Comparison of ENCODE assay signal across 8 cellular contexts in the genomic region with DNA sequence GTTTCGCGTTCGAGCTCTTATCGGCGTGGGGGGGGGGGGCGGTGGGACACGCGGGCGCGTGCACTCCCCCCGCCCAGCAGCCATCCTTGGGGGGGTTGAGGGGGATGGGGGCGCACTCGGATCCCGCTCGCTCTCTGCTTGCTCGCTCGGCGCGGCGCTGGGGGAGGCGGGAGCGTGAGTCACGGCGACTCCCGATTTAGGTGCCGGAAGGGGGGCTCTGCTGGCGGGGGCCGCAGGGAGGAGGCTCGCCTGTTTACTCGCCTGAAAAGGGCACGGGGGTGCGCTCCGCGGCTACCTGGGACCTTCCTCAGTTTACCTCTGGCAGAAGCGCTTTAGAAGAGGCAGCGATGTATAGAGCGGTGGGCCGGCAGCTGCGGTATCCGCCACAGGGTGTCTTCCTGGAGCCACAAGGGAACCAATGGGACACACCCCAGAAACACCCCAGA. TPM values are rescaled to one million over a fixed set of nuclear protein-coding genes. Genes with fewer than 3 reads are reported as not detected.
DNase-seq lines count a peak whose midpoint lies in the region; ATAC-seq, FAIRE-seq and TF ChIP-seq lines count a peak whose summit lies in the region.

No MANE protein-coding gene starts in this region.

- H3K4me2 ChIP-seq in K562 (ENCODE audit: insufficient read depth, low read length) = peak overlapping the region; percentile 100

- peak overlapping the region; percentile 72 for H3K4me3 Mint-ChIP-seq in Caco-2 (ENCODE audit: unreplicated experiment)
- H3K4me3 Mint-ChIP-seq in IgD-negative memory B cell = peak overlapping the region; percentile 51 to 91 (median 85)
- H3K4me3 Mint-ChIP-seq in natural killer cell treated with Interleukin-12 subunit alpha and Interleukin-12 subunit beta and Interleukin-15 and Interleukin-18, amount 100 ng/mL, for 72 hours = peak overlapping the region; percentile 93

- H3K27ac ChIP-seq in K562 (ENCODE audit: extremely low read depth, low read depth, low read length) = peak overlapping the region; percentile 95

- H3K27ac Mint-ChIP-seq in Caco-2 (ENCODE audit: unreplicated experiment) (no peak overlapping the region), IgD-negative memory B cell (peak overlapping the region; percentile 88 to 97 (median 96))
- H3K27ac Mint-ChIP-seq in natural killer cell treated with Interleukin-12 subunit alpha and Interleukin-12 subunit beta and Interleukin-15 and Interleukin-18, amount 100 ng/mL, for 72 hours = peak overlapping the region; percentile 37 to 81

- H3K9ac ChIP-seq in K562 (ENCODE audit: insufficient read depth in 1 of 2, low read depth in 2 of 2, low read length in 2 of 2) = peak overlapping the region; percentile 87 to 92

- no peaks in the 10 kb centered on the region for H3K9me1 ChIP-seq in K562 (ENCODE audit: control insufficient read depth, insufficient read depth, low read length)

- peaks cover 16% of the 10 kb centered on the region for H3K4me1 Mint-ChIP-seq in Caco-2 (ENCODE audit: low read depth, unreplicated experiment)
- H3K4me1 Mint-ChIP-seq in IgD-negative memory B cell = peaks cover 13 to 35% (median 30%) of the 10 kb centered on the region in 3 donors
- peaks cover 58% of the 10 kb centered on the region in 2 donors for H3K4me1 Mint-ChIP-seq in natural killer cell treated with Interleukin-12 subunit alpha and Interleukin-12 subunit beta and Interleukin-15 and Interleukin-18, amount 100 ng/mL, for 72 hours (ENCODE audit: low read depth in 2 of 2)

- no peaks in the 10 kb centered on the region for H3K9me3 ChIP-seq in Caco-2
- peaks cover 4% of the 10 kb centered on the region for H3K9me3 ChIP-seq in K562 (replicated peaks; ENCODE audit: control insufficient read depth, insufficient read depth, low read depth, low read length)

- H3K27me3 ChIP-seq in Caco-2 (replicated peaks; ENCODE audit: control insufficient read depth, insufficient read depth, low read length) = peaks cover 7% of the 10 kb centered on the region
- no peaks in the 10 kb centered on the region for H3K27me3 ChIP-seq in K562 (ENCODE audit: control insufficient read depth in 2 of 2, insufficient read depth in 2 of 2, low read length in 2 of 2)

- TF ChIP-seq POLR2A in K562 (conservative IDR thresholded peaks at IDR 0.05) = no peak

- peaks cover 9% of the 10 kb centered on the region for H3K36me3 Mint-ChIP-seq in Caco-2 (ENCODE audit: insufficient read depth, unreplicated experiment)
- H3K36me3 Mint-ChIP-seq in IgD-negative memory B cell = peaks cover 3% of the 10 kb centered on the region
- no peaks in the 10 kb centered on the region for H3K36me3 Mint-ChIP-seq in natural killer cell treated with Interleukin-12 subunit alpha and Interleukin-12 subunit beta and Interleukin-15 and Interleukin-18, amount 100 ng/mL, for 72 hours

- no peak for FAIRE-seq in K562 (lab: Jason Lieb, UNC)

- TF ChIP-seq CTCF in Caco-2 (IDR thresholded peaks at IDR 0.05; ENCODE audit: insufficient read depth in 1 of 2, low read depth in 1 of 2, low read length in 1 of 2, severe bottlenecking in 1 of 2, unreplicated experiment in 1 of 2) (no peak), K562 (IDR thresholded peaks at IDR 0.05 in 2 of 3, conservative IDR thresholded peaks at IDR 0.05 in 1 of 3; ENCODE audit: insufficient read depth in 2 of 3, low read depth in 1 of 3, low read length in 3 of 3) (0 out of 6 replicates have a peak, but pooled peaks of 1 of the 3 experiments have one; percentile 26)

- H3K27me3 Mint-ChIP-seq in Caco-2 (ENCODE audit: insufficient read depth, unreplicated experiment) (peaks cover 30% of the 10 kb centered on the region), IgD-negative memory B cell (peaks cover 46% of the 10 kb centered on the region)
- H3K27me3 Mint-ChIP-seq in natural killer cell treated with Interleukin-12 subunit alpha and Interleukin-12 subunit beta and Interleukin-15 and Interleukin-18, amount 100 ng/mL, for 72 hours = peaks cover 11 to 14% of the 10 kb centered on the region in 2 donors

- 1% methylated on average over 23 of the region's 40 CpGs for WGBS in K562 (ENCODE audit: insufficient coverage, low coverage, missing lambda C conversion rate)

- POLR2A ChIA-PET in Caco-2 (lab: Charles Lee) = no interaction called here
- POLR2A ChIA-PET in K562 (lab: Yijun Ruan, JAX) = interaction anchor here (1.3 to 1.7 kb wide), 2 partner anchors 130 to 148 kb away, joined by 4 read pairs; a partner anchor contains a TSS

- intact Hi-C loops in Caco-2 (cut with micrococcal nuclease; ENCODE audit: unreplicated experiment) = no loop called here
- intact Hi-C loops in K562 (cut with micrococcal nuclease) = loop anchor here (2.0 kb wide), 1 partner anchor 14 kb away; no protein-coding TSS in a partner anchor

- H3K4me3 ChIP-seq in Caco-2 (ENCODE audit: low read depth, low read length) (peak overlapping the region; percentile 25), K562 (peak overlapping the region; percentile 75)

- peaks cover 13% of the 10 kb centered on the region for H4K20me1 ChIP-seq in K562 (replicated peaks; ENCODE audit: control insufficient read depth, insufficient read depth, low read length)

- no peak for DNase-seq in Caco-2
- peak; percentile 63 to 86 (median 69) for DNase-seq in K562 (ENCODE audit: extremely low read depth in 1 of 4, low spot score in 3 of 4)
- no peak for DNase-seq in natural killer cell treated with Interleukin-12 subunit alpha and Interleukin-12 subunit beta and Interleukin-15 and Interleukin-18, amount 100 ng/mL, for 72 hours (ENCODE audit: low spot score)
- DNase-seq in NCI-H2196 (lab: John Stamatoyannopoulos, UW; ENCODE audit: unreplicated experiment) = no peak
- no peak for DNase-seq in NCI-H2196 treated with DMSO at 0.1 percent for 48 hours (lab: John Stamatoyannopoulos, UW; ENCODE audit: unreplicated experiment)
- no peak for DNase-seq in OCI-M2 (lab: John Stamatoyannopoulos, UW; ENCODE audit: unreplicated experiment)

- peaks cover 15% of the 10 kb centered on the region for H3K4me1 ChIP-seq in Caco-2
- H3K4me1 ChIP-seq in K562 (replicated peaks in 1 of 2; ENCODE audit: control insufficient read depth in 2 of 2, insufficient read depth in 2 of 2, low read length in 2 of 2) = peaks cover 42 to 75% of the 10 kb centered on the region in 2 experiments; a peak in 4 of 5 replicates

- H3K36me3 ChIP-seq in Caco-2 (ENCODE audit: control insufficient read depth, insufficient read depth, low read length) (no peaks in the 10 kb centered on the region), K562 (ENCODE audit: control insufficient read depth, insufficient read depth, low read length) (no peaks in the 10 kb centered on the region; the same call in 2 of the 3 replicates)

- H3K79me2 ChIP-seq in K562 (ENCODE audit: control insufficient read depth, insufficient read depth, low read length) = peaks cover 66% of the 10 kb centered on the region

- in situ Hi-C loops in K562 (cut with MboI) = no loop called here

- peak; percentile 26 for ATAC-seq in K562
- no peak for ATAC-seq in natural killer cell treated with Interleukin-12 subunit alpha and Interleukin-12 subunit beta and Interleukin-15 and Interleukin-18, amount 100 ng/mL, for 72 hours
- no peak for ATAC-seq in GM18519 (IDR thresholded peaks at IDR 0.05; ENCODE audit: low FRiP score, unreplicated experiment)

- 0 out of 4 replicates have a peak, but pooled peaks of 1 of the 2 experiments have one; percentile 11 for TF ChIP-seq RAD21 in K562 (CRISPR knock-in tag; conservative IDR thresholded peaks at IDR 0.05 in 1 of 2, IDR thresholded peaks at IDR 0.05 in 1 of 2)

- TF ChIP-seq EP300 in K562 (IDR thresholded peaks at IDR 0.05; ENCODE audit: low read length) = no peak

- CTCF ChIA-PET in Caco-2 (lab: Charles Lee) = interaction anchor here (0.6 kb wide), 1 partner anchor 38 kb away, joined by 4 read pairs; no protein-coding TSS in a partner anchor
- CTCF ChIA-PET in K562 (lab: Yijun Ruan, JAX; ENCODE audit: low intra/inter-chr PET ratio) = interaction anchor here (0.5 to 2.3 kb wide), 3 partner anchors 15 to 487 kb away, joined by 4 to 8 read pairs (median 5); no protein-coding TSS in a partner anchor

- no peaks in the 10 kb centered on the region for H3K9me3 Mint-ChIP-seq in Caco-2 (ENCODE audit: unreplicated experiment)
- peaks cover 0 to 5% (median 0%) of the 10 kb centered on the region in 3 donors for H3K9me3 Mint-ChIP-seq in IgD-negative memory B cell
- no peaks in the 10 kb centered on the region for H3K9me3 Mint-ChIP-seq in natural killer cell treated with Interleukin-12 subunit alpha and Interleukin-12 subunit beta and Interleukin-15 and Interleukin-18, amount 100 ng/mL, for 72 hours

- BruUV-seq in Caco-2 (replicated peaks; lab: Mats Ljungman, UMichigan) (no TSS peak), K562 (replicated peaks; lab: Mats Ljungman, UMichigan) (TSS peak; percentile 79)

- peak overlapping the region; percentile 86 for H2AFZ ChIP-seq in K562 (ENCODE audit: low read depth, low read length)

RNA-seq across cellular contexts. Expression of a gene that starts 1.1 kb away (rescaled TPM):
- total RNA-seq in Caco-2 (2022) (3.6 and 3.7 TPM in 2 replicates), K562 (2014; rRNA removed) (4.2 and 4.7 TPM in 2 replicates), K562 (2014; rRNA removed; fragmentation: Illumina TruSeq; extraction: Trizol) (3.2 and 3.6 TPM in 2 replicates), K562 (2015; rRNA removed; fragmentation: Illumina TruSeq; extraction: Trizol) (4.6 and 5.1 TPM in 2 replicates), K562 (2021) (25.5 and 26.9 TPM in 2 replicates)
- polyA plus RNA-seq in IgD-negative memory B cell (2.9 TPM), K562 (2011; rRNA removed) (6.0 and 7.6 TPM in 2 replicates), K562 (2014; fragmentation: Illumina TruSeq; extraction: Trizol) (15.1 and 16.5 TPM in 2 replicates), K562 (2014; fragmentation: Nextera tagmentation; extraction: Ambion mirVana) (under 1 TPM; 0.66 to 0.68 TPM), K562 (2014; rRNA removed) (14.2 and 14.3 TPM in 2 replicates)
- total RNA-seq in K562 (2011; cell fraction: chromatin; rRNA removed; ENCODE audit: low replicate concordance) = 30.8 and 75.5 TPM in 2 replicates
- 29.5 and 33.3 TPM in 2 replicates for total RNA-seq in K562 (2011; cell fraction: nucleolus; rRNA removed)
- total RNA-seq in K562 (2011; cell fraction: nucleoplasm; rRNA removed) = 27.9 and 30.0 TPM in 2 replicates
- 7.1 and 9.9 TPM in 2 replicates for polyA plus RNA-seq in K562 (2011; cell fraction: cytosol; rRNA removed)
- 16.4 and 26.9 TPM in 2 replicates for polyA plus RNA-seq in K562 (2011; cell fraction: nucleus; rRNA removed)
- 12.3 and 18.3 TPM in 2 replicates for polyA plus RNA-seq in K562 (2012)
- 4.5 and 7.0 TPM in 2 replicates for polyA minus RNA-seq in K562 (2011; rRNA and poly(A)+ RNA removed)
- 14.0 and 20.1 TPM in 2 replicates for polyA minus RNA-seq in K562 (2011; cell fraction: cytosol; rRNA and poly(A)+ RNA removed)
- polyA minus RNA-seq in K562 (2011; cell fraction: nucleus; rRNA and poly(A)+ RNA removed) = 8.8 and 9.9 TPM in 2 replicates
- 10 to 100 TPM; 14.5 to 46.6 TPM for total RNA-seq in natural killer cell treated with Interleukin-12 subunit alpha and Interleukin-12 subunit beta and Interleukin-15 and Interleukin-18, amount 100 ng/mL, for 72 hours

RNA-seq across cellular contexts. Expression of a gene that starts 15.9 kb away (rescaled TPM):
- total RNA-seq in Caco-2 (2022) (154 and 164 TPM in 2 replicates), K562 (2014; rRNA removed) (374 and 442 TPM in 2 replicates), K562 (2014; rRNA removed; fragmentation: Illumina TruSeq; extraction: Trizol) (92.4 and 108 TPM in 2 replicates), K562 (2015; rRNA removed; fragmentation: Illumina TruSeq; extraction: Trizol) (227 and 233 TPM in 2 replicates), K562 (2021) (220 and 242 TPM in 2 replicates)
- polyA plus RNA-seq in IgD-negative memory B cell (78.8 TPM), K562 (2011; rRNA removed) (298 and 334 TPM in 2 replicates), K562 (2014; fragmentation: Illumina TruSeq; extraction: Trizol) (188 and 265 TPM in 2 replicates), K562 (2014; fragmentation: Nextera tagmentation; extraction: Ambion mirVana) (10 to 100 TPM in 1 of 2 experiments, 1 to 10 TPM in 1; 6.6 to 12.8 TPM), K562 (2014; rRNA removed) (481 and 538 TPM in 2 replicates)
- total RNA-seq in K562 (2011; cell fraction: chromatin; rRNA removed; ENCODE audit: low replicate concordance) = 143 and 313 TPM in 2 replicates
- 204 and 248 TPM in 2 replicates for total RNA-seq in K562 (2011; cell fraction: nucleolus; rRNA removed)
- total RNA-seq in K562 (2011; cell fraction: nucleoplasm; rRNA removed) = 196 and 198 TPM in 2 replicates
- polyA plus RNA-seq in K562 (2011; cell fraction: cytosol; rRNA removed) = 268 and 380 TPM in 2 replicates
- polyA plus RNA-seq in K562 (2011; cell fraction: nucleus; rRNA removed) = 1,074 and 1,365 TPM in 2 replicates
- polyA plus RNA-seq in K562 (2012) = 226 and 230 TPM in 2 replicates
- 76.0 and 124 TPM in 2 replicates for polyA minus RNA-seq in K562 (2011; rRNA and poly(A)+ RNA removed)
- 83.3 and 94.9 TPM in 2 replicates for polyA minus RNA-seq in K562 (2011; cell fraction: cytosol; rRNA and poly(A)+ RNA removed)
- 51.0 and 68.2 TPM in 2 replicates for polyA minus RNA-seq in K562 (2011; cell fraction: nucleus; rRNA and poly(A)+ RNA removed)
- 100 to 1,000 TPM; 228 to 368 TPM for total RNA-seq in natural killer cell treated with Interleukin-12 subunit alpha and Interleukin-12 subunit beta and Interleukin-15 and Interleukin-18, amount 100 ng/mL, for 72 hours

RNA-seq across cellular contexts. Expression of a gene that starts 38.9 kb away (rescaled TPM):
- total RNA-seq in Caco-2 (2022) = 124 and 134 TPM in 2 replicates
- polyA plus RNA-seq in IgD-negative memory B cell = 69.0 TPM
- 364 and 893 TPM in 2 replicates for total RNA-seq in K562 (2011; cell fraction: chromatin; rRNA removed; ENCODE audit: low replicate concordance)
- 386 and 391 TPM in 2 replicates for total RNA-seq in K562 (2011; cell fraction: nucleolus; rRNA removed)
- total RNA-seq in K562 (2011; cell fraction: nucleoplasm; rRNA removed) = 314 and 336 TPM in 2 replicates
- 132 and 147 TPM in 2 replicates for total RNA-seq in K562 (2014; rRNA removed)
- total RNA-seq in K562 (2014; rRNA removed; fragmentation: Illumina TruSeq; extraction: Trizol) = 56.6 and 57.5 TPM in 2 replicates
- 85.0 and 85.9 TPM in 2 replicates for total RNA-seq in K562 (2015; rRNA removed; fragmentation: Illumina TruSeq; extraction: Trizol)
- total RNA-seq in K562 (2021) = 123 and 144 TPM in 2 replicates
- 51.9 and 75.4 TPM in 2 replicates for polyA plus RNA-seq in K562 (2011; rRNA removed)
- 57.5 and 76.1 TPM in 2 replicates for polyA plus RNA-seq in K562 (2011; cell fraction: cytosol; rRNA removed)
- polyA plus RNA-seq in K562 (2011; cell fraction: nucleus; rRNA removed) = 548 and 794 TPM in 2 replicates
- polyA plus RNA-seq in K562 (2012) = 111 and 155 TPM in 2 replicates
- polyA plus RNA-seq in K562 (2014; fragmentation: Illumina TruSeq; extraction: Trizol) = 125 and 126 TPM in 2 replicates
- polyA plus RNA-seq in K562 (2014; fragmentation: Nextera tagmentation; extraction: Ambion mirVana) = 10 to 100 TPM; 15.0 to 19.9 TPM
- polyA plus RNA-seq in K562 (2014; rRNA removed) = 174 and 182 TPM in 2 replicates
- polyA minus RNA-seq in K562 (2011; rRNA and poly(A)+ RNA removed) = 14.0 and 30.4 TPM in 2 replicates
- 50.7 and 53.3 TPM in 2 replicates for polyA minus RNA-seq in K562 (2011; cell fraction: cytosol; rRNA and poly(A)+ RNA removed)
- polyA minus RNA-seq in K562 (2011; cell fraction: nucleus; rRNA and poly(A)+ RNA removed) = 55.5 and 67.1 TPM in 2 replicates
- 100 to 1,000 TPM; 310 to 453 TPM for total RNA-seq in natural killer cell treated with Interleukin-12 subunit alpha and Interleukin-12 subunit beta and Interleukin-15 and Interleukin-18, amount 100 ng/mL, for 72 hours

Comparison
In these comparisons a context has a peak if more than half of its experiments do, and no peak if none do; other contexts are left out.
1. DNase-seq: peak in K562 (4 of 4); none in Caco-2 (0 of 2), natural killer cell treated with Interleukin-12 subunit alpha and Interleukin-12 subunit beta and Interleukin-15 and Interleukin-18, amount 100 ng/mL, for 72 hours (single experiment), NCI-H2196 (single experiment), NCI-H2196 treated with DMSO at 0.1 percent for 48 hours (single experiment) and OCI-M2 (single experiment).
2. Peak in every context shown above with its lines, with median percentiles within 50 percentile points of each other: H3K4me3 Mint-ChIP-seq.